1 cellular context compared by ENCODE assay signal in genomic region chr2:232551289-232551688, GRCh38.
TF ChIP-seq lines count a peak whose summit lies in the region.

No MANE protein-coding gene starts in this region.

TF ChIP-seq in GM12878, 131 proteins besides CTCF, POLR2A, EP300 and RAD21:
- no peak for TF ChIP-seq HDAC6 (IDR thresholded peaks at IDR 0.05; ENCODE audit: unreplicated experiment)
- 0 out of 4 replicates have a peak, but pooled peaks of 1 of the 2 experiments have one; percentile 7 for TF ChIP-seq IKZF2 (IDR thresholded peaks at IDR 0.05)
- no peak for TF ChIP-seq SUPT20H (IDR thresholded peaks at IDR 0.05; ENCODE audit: borderline replicate concordance, control insufficient read depth, low read depth, low read length)
- no peak for TF ChIP-seq YY1 (IDR thresholded peaks at IDR 0.05; ENCODE audit: low read depth, low read length)
- TF ChIP-seq ASH2L (IDR thresholded peaks at IDR 0.05; ENCODE audit: borderline replicate concordance, low read depth) = no peak
- TF ChIP-seq, protein P1, sequence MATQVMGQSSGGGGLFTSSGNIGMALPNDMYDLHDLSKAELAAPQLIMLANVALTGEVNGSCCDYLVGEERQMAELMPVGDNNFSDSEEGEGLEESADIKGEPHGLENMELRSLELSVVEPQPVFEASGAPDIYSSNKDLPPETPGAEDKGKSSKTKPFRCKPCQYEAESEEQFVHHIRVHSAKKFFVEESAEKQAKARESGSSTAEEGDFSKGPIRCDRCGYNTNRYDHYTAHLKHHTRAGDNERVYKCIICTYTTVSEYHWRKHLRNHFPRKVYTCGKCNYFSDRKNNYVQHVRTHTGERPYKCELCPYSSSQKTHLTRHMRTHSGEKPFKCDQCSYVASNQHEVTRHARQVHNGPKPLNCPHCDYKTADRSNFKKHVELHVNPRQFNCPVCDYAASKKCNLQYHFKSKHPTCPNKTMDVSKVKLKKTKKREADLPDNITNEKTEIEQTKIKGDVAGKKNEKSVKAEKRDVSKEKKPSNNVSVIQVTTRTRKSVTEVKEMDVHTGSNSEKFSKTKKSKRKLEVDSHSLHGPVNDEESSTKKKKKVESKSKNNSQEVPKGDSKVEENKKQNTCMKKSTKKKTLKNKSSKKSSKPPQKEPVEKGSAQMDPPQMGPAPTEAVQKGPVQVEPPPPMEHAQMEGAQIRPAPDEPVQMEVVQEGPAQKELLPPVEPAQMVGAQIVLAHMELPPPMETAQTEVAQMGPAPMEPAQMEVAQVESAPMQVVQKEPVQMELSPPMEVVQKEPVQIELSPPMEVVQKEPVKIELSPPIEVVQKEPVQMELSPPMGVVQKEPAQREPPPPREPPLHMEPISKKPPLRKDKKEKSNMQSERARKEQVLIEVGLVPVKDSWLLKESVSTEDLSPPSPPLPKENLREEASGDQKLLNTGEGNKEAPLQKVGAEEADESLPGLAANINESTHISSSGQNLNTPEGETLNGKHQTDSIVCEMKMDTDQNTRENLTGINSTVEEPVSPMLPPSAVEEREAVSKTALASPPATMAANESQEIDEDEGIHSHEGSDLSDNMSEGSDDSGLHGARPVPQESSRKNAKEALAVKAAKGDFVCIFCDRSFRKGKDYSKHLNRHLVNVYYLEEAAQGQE (IDR thresholded peaks at IDR 0.05; ENCODE audit: low read depth, low read length) = no peak
- TF ChIP-seq STAT1 (conservative IDR thresholded peaks at IDR 0.05) = no peak
- TF ChIP-seq EGR1 (IDR thresholded peaks at IDR 0.05; ENCODE audit: borderline replicate concordance in 1 of 2, low read depth in 2 of 2, low read length in 2 of 2) = no peak
- TF ChIP-seq ZBED1 (IDR thresholded peaks at IDR 0.05; ENCODE audit: borderline replicate concordance) = no peak
- TF ChIP-seq SMAD1 (IDR thresholded peaks at IDR 0.05; ENCODE audit: low read depth, partially characterized antibody) = no peak
- 0 out of 2 replicates have a peak, but pooled peaks have one; percentile 10 for TF ChIP-seq WRNIP1 (IDR thresholded peaks at IDR 0.05; ENCODE audit: borderline replicate concordance, low read depth, low read length)
